ENCODE assay signal across 1 cellular context in the genomic region with DNA sequence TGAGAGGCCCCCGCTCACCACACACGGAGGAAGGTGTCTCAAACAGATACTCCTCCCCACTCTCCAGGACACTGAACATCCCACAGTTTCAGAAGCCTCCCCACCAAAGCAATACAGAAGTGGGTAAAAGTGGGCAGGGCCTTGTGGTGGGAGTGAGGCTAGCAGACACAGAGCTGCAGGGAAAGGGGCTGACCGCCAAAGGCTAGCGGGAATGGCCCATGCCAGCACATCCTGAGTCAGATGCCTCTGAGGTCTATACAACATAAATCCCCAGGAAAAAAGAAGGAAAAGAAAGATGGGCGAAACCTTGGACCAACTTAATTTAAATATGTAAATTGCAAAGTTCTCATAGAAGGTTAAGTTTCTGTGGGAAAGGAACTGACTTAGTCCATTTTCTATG.
TF ChIP-seq lines count a peak whose summit lies in the region.

No MANE protein-coding gene starts in this region.

TF ChIP-seq in IMR-90, 13 proteins besides CTCF, POLR2A, EP300 and RAD21:
- no peak for TF ChIP-seq MXI1 (IDR thresholded peaks at IDR 0.05; ENCODE audit: borderline replicate concordance, low read depth, low read length)
- TF ChIP-seq, protein P1, sequence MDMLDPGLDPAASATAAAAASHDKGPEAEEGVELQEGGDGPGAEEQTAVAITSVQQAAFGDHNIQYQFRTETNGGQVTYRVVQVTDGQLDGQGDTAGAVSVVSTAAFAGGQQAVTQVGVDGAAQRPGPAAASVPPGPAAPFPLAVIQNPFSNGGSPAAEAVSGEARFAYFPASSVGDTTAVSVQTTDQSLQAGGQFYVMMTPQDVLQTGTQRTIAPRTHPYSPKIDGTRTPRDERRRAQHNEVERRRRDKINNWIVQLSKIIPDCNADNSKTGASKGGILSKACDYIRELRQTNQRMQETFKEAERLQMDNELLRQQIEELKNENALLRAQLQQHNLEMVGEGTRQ (IDR thresholded peaks at IDR 0.05; ENCODE audit: low read depth, low read length) = no peak
- TF ChIP-seq NFE2L2 (IDR thresholded peaks at IDR 0.05; ENCODE audit: low read depth, low read length) = no peak
- no peak for TF ChIP-seq SMC3 (IDR thresholded peaks at IDR 0.05; ENCODE audit: low read depth, low read length)
- no peak for TF ChIP-seq RCOR1 (IDR thresholded peaks at IDR 0.05; ENCODE audit: insufficient replicate concordance, low read length)
- TF ChIP-seq FOS (IDR thresholded peaks at IDR 0.05; ENCODE audit: low read depth, low read length) = no peak
- no peak for TF ChIP-seq MAZ (IDR thresholded peaks at IDR 0.05; ENCODE audit: borderline replicate concordance, low read depth, low read length)
- no peak for TF ChIP-seq MAFK (IDR thresholded peaks at IDR 0.05; ENCODE audit: low read depth, low read length)
- TF ChIP-seq, protein P2, sequence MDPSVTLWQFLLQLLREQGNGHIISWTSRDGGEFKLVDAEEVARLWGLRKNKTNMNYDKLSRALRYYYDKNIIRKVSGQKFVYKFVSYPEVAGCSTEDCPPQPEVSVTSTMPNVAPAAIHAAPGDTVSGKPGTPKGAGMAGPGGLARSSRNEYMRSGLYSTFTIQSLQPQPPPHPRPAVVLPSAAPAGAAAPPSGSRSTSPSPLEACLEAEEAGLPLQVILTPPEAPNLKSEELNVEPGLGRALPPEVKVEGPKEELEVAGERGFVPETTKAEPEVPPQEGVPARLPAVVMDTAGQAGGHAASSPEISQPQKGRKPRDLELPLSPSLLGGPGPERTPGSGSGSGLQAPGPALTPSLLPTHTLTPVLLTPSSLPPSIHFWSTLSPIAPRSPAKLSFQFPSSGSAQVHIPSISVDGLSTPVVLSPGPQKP (IDR thresholded peaks at IDR 0.05; ENCODE audit: borderline replicate concordance, low read depth, low read length) = no peak
- TF ChIP-seq BHLHE40 (IDR thresholded peaks at IDR 0.05; ENCODE audit: low read depth, low read length) = no peak
- TF ChIP-seq CHD1 (IDR thresholded peaks at IDR 0.05; ENCODE audit: low read depth, low read length) = no peak
- no peak for TF ChIP-seq CEBPB (IDR thresholded peaks at IDR 0.05; ENCODE audit: low read depth, low read length)
- TF ChIP-seq RFX5 (IDR thresholded peaks at IDR 0.05; ENCODE audit: low read depth, low read length) = no peak
TF ChIP-seq in IMR-90: peak in this region for 0.
